3 cellular contexts compared by ENCODE assay signal in genomic region chr4:45482346-45482745, GRCh38.
TF ChIP-seq lines count a peak whose summit lies in the region.

No MANE protein-coding gene starts in this region.

TF ChIP-seq in A549, 52 proteins besides CTCF, POLR2A, EP300 and RAD21:
- TF ChIP-seq, protein P1, sequence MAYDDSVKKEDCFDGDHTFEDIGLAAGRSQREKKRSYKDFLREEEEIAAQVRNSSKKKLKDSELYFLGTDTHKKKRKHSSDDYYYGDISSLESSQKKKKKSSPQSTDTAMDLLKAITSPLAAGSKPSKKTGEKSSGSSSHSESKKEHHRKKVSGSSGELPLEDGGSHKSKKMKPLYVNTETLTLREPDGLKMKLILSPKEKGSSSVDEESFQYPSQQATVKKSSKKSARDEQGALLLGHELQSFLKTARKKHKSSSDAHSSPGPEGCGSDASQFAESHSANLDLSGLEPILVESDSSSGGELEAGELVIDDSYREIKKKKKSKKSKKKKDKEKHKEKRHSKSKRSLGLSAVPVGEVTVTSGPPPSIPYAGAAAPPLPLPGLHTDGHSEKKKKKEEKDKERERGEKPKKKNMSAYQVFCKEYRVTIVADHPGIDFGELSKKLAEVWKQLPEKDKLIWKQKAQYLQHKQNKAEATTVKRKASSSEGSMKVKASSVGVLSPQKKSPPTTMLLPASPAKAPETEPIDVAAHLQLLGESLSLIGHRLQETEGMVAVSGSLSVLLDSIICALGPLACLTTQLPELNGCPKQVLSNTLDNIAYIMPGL (CRISPR knock-in tag; IDR thresholded peaks at IDR 0.05; ENCODE audit: borderline replicate concordance), result no peak
- TF ChIP-seq CHD2 (IDR thresholded peaks at IDR 0.05; ENCODE audit: low read length, partially characterized antibody) (no peak), ZC3H11A (IDR thresholded peaks at IDR 0.05) (peak; percentile 65), RFX5 (IDR thresholded peaks at IDR 0.05) (no peak), ESRRA (IDR thresholded peaks at IDR 0.05; ENCODE audit: borderline replicate concordance, low read length) (no peak)

TF ChIP-seq in GM23338, 12 proteins besides CTCF, POLR2A, EP300 and RAD21:
- no peak for TF ChIP-seq ETS1 (IDR thresholded peaks at IDR 0.05)
- TF ChIP-seq JUNB (IDR thresholded peaks at IDR 0.05; ENCODE audit: unreplicated experiment), result no peak
- TF ChIP-seq CREB1 (CRISPR knock-in tag; IDR thresholded peaks at IDR 0.05; ENCODE audit: low read depth), result no peak
- TF ChIP-seq ZNF331 (CRISPR knock-in tag; IDR thresholded peaks at IDR 0.05; ENCODE audit: low read depth), result no peak
- no peak for TF ChIP-seq NANOG (IDR thresholded peaks at IDR 0.05; ENCODE audit: borderline replicate concordance)
- no peak for TF ChIP-seq POLR2AphosphoS5 (IDR thresholded peaks at IDR 0.05; ENCODE audit: low read depth)
- no peak for TF ChIP-seq EZH2phosphoT487 (IDR thresholded peaks at IDR 0.05; ENCODE audit: unreplicated experiment)
- TF ChIP-seq, protein P2, sequence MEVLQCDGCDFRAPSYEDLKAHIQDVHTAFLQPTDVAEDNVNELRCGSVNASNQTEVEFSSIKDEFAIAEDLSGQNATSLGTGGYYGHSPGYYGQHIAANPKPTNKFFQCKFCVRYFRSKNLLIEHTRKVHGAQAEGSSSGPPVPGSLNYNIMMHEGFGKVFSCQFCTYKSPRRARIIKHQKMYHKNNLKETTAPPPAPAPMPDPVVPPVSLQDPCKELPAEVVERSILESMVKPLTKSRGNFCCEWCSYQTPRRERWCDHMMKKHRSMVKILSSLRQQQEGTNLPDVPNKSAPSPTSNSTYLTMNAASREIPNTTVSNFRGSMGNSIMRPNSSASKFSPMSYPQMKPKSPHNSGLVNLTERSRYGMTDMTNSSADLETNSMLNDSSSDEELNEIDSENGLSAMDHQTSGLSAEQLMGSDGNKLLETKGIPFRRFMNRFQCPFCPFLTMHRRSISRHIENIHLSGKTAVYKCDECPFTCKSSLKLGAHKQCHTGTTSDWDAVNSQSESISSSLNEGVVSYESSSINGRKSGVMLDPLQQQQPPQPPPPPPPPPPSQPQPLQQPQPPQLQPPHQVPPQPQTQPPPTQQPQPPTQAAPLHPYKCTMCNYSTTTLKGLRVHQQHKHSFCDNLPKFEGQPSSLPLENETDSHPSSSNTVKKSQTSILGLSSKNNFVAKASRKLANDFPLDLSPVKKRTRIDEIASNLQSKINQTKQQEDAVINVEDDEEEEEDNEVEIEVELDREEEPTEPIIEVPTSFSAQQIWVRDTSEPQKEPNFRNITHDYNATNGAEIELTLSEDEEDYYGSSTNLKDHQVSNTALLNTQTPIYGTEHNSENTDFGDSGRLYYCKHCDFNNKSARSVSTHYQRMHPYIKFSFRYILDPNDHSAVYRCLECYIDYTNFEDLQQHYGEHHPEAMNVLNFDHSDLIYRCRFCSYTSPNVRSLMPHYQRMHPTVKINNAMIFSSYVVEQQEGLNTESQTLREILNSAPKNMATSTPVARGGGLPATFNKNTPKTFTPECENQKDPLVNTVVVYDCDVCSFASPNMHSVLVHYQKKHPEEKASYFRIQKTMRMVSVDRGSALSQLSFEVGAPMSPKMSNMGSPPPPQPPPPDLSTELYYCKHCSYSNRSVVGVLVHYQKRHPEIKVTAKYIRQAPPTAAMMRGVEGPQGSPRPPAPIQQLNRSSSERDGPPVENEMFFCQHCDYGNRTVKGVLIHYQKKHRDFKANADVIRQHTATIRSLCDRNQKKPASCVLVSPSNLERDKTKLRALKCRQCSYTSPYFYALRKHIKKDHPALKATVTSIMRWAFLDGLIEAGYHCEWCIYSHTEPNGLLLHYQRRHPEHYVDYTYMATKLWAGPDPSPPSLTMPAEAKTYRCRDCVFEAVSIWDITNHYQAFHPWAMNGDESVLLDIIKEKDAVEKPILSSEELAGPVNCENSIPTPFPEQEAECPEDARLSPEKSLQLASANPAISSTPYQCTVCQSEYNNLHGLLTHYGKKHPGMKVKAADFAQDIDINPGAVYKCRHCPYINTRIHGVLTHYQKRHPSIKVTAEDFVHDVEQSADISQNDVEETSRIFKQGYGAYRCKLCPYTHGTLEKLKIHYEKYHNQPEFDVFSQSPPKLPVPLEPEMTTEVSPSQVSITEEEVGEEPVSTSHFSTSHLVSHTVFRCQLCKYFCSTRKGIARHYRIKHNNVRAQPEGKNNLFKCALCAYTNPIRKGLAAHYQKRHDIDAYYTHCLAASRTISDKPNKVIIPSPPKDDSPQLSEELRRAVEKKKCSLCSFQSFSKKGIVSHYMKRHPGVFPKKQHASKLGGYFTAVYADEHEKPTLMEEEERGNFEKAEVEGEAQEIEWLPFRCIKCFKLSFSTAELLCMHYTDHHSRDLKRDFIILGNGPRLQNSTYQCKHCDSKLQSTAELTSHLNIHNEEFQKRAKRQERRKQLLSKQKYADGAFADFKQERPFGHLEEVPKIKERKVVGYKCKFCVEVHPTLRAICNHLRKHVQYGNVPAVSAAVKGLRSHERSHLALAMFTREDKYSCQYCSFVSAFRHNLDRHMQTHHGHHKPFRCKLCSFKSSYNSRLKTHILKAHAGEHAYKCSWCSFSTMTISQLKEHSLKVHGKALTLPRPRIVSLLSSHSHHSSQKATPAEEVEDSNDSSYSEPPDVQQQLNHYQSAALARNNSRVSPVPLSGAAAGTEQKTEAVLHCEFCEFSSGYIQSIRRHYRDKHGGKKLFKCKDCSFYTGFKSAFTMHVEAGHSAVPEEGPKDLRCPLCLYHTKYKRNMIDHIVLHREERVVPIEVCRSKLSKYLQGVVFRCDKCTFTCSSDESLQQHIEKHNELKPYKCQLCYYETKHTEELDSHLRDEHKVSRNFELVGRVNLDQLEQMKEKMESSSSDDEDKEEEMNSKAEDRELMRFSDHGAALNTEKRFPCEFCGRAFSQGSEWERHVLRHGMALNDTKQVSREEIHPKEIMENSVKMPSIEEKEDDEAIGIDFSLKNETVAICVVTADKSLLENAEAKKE (CRISPR knock-in tag; IDR thresholded peaks at IDR 0.05), result no peak
TF ChIP-seq in GM23338: peak in this region for 0.

TF ChIP-seq in HEK293, 187 proteins besides CTCF, POLR2A, EP300 and RAD21 (continued from another document and continues in another):
- TF ChIP-seq PRDM10 (tag by site-specific recombination; IDR thresholded peaks at IDR 0.05) (no peak), ZBTB11 (tag by site-specific recombination; conservative IDR thresholded peaks at IDR 0.05; ENCODE audit: low read depth) (peak; percentile 59), ZNF473 (tag by site-specific recombination; IDR thresholded peaks at IDR 0.05) (no peak), PRDM2 (tag by site-specific recombination; IDR thresholded peaks at IDR 0.05; ENCODE audit: borderline replicate concordance) (no peak), ZNF623 (tag by site-specific recombination; IDR thresholded peaks at IDR 0.05) (peak; percentile 45), ZNF792 (tag by site-specific recombination; IDR thresholded peaks at IDR 0.05) (no peak), YY2 (tag by site-specific recombination; IDR thresholded peaks at IDR 0.05) (no peak), KLF10 (tag by site-specific recombination; IDR thresholded peaks at IDR 0.05) (no peak), ZNF777 (tag by site-specific recombination; IDR thresholded peaks at IDR 0.05; ENCODE audit: borderline replicate concordance) (no peak), ZNF600 (tag by site-specific recombination; IDR thresholded peaks at IDR 0.05) (no peak), SP2 (tag by site-specific recombination; IDR thresholded peaks at IDR 0.05) (no peak), ZNF555 (tag by site-specific recombination; conservative IDR thresholded peaks at IDR 0.05) (peak; percentile 56), ZNF202 (tag by site-specific recombination; IDR thresholded peaks at IDR 0.05; ENCODE audit: borderline replicate concordance) (0 out of 2 replicates have a peak, but pooled peaks have one; percentile 16), ZNF837 (tag by site-specific recombination; IDR thresholded peaks at IDR 0.05) (no peak), ZNF311 (tag by site-specific recombination; IDR thresholded peaks at IDR 0.05; ENCODE audit: borderline replicate concordance) (no peak), ZNF423 (tag by site-specific recombination; IDR thresholded peaks at IDR 0.05) (no peak), ZNF530 (tag by site-specific recombination; IDR thresholded peaks at IDR 0.05; ENCODE audit: low read depth) (no peak), ZNF223 (tag by site-specific recombination; IDR thresholded peaks at IDR 0.05) (no peak), ZNF747 (tag by site-specific recombination; IDR thresholded peaks at IDR 0.05) (no peak), ZBTB21 (tag by site-specific recombination; IDR thresholded peaks at IDR 0.05) (no peak), ZNF580 (tag by site-specific recombination; IDR thresholded peaks at IDR 0.05) (no peak), TRIM28 (IDR thresholded peaks at IDR 0.05; ENCODE audit: borderline replicate concordance, low read length) (no peak), ZNF610 (tag by site-specific recombination; IDR thresholded peaks at IDR 0.05; ENCODE audit: borderline replicate concordance) (no peak)
